Comparison of ENCODE assay signal across 22 cellular contexts in the genomic region with DNA sequence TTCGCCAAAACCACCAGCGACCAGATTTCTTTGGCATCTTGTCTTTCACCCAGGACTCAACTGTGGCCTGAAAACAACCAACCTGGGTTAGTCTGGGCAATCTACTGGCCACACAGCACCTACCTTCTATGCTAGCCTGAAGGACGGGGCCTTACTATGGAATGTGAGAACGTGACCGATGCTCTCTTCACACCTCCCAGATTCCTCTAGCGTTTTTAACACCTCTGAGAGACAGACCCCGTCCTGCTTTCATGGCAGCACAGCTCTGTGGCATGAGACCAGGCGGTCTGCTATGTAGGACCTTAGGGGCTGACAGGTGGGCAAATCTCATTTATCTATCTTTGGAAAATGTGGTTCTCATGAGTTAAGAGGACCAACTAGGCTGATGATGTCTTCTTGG.
"Had no signal": no experiment of that assay in that cellular context is flagged by ENCODE, and none has a peak within 500 bp of the region (broad histone marks: within the 10 kb centered on the region; RNA-seq: fewer than 3 reads in every experiment).

No MANE protein-coding gene starts in this region.

- H3K27ac Mint-ChIP-seq: activated B cell treated with CpG ODN at 0.5 μM for 24 hours; activated T-helper 1 cell treated with anti-CD3 and anti-CD28 coated beads, Interleukin-12 subunit alpha, Interleukin-12 subunit beta, Interleukin-2, Interleukin-4 antibody, amounts not matched to agents 30 ng/mL and 10 ng/mL and 1 ng/mL, durations not matched to agents 14 hours and 24 hours and 36 hours; progenitor cell of endocrine pancreas; T-helper 1 cell treated with Interleukin-12 subunit alpha and Interleukin-12 subunit beta and Interleukin-4 antibody, amounts not matched to agents 30 μg/mL and 1 μg/mL, for 36 hours; type B pancreatic cell had no signal

- H3K9me3 Mint-ChIP-seq: activated B cell treated with CpG ODN at 0.5 μM for 24 hours; activated naive CD8-positive, alpha-beta T cell treated with anti-CD3 and anti-CD28 coated beads, Interleukin-2, amount 10 ng/mL, durations not matched to agents 7 days and 5 days; activated T-helper 1 cell treated with anti-CD3 and anti-CD28 coated beads, Interleukin-12 subunit alpha, Interleukin-12 subunit beta, Interleukin-2, Interleukin-4 antibody, amounts not matched to agents 30 ng/mL and 10 ng/mL and 1 ng/mL, durations not matched to agents 14 hours and 24 hours and 36 hours; memory B cell; T-helper 1 cell treated with Interleukin-12 subunit alpha and Interleukin-12 subunit beta and Interleukin-4 antibody, amounts not matched to agents 30 μg/mL and 1 μg/mL, for 36 hours; type B pancreatic cell had no signal

- H3K4me3 Mint-ChIP-seq: activated B cell treated with CpG ODN at 0.5 μM for 24 hours; activated naive CD8-positive, alpha-beta T cell treated with anti-CD3 and anti-CD28 coated beads, Interleukin-2, amount 10 ng/mL, durations not matched to agents 7 days and 5 days; activated T-helper 1 cell treated with anti-CD3 and anti-CD28 coated beads, Interleukin-12 subunit alpha, Interleukin-12 subunit beta, Interleukin-2, Interleukin-4 antibody, amounts not matched to agents 30 ng/mL and 10 ng/mL and 1 ng/mL, durations not matched to agents 14 hours and 24 hours and 36 hours; memory B cell; T-helper 1 cell treated with Interleukin-12 subunit alpha and Interleukin-12 subunit beta and Interleukin-4 antibody, amounts not matched to agents 30 μg/mL and 1 μg/mL, for 36 hours; type B pancreatic cell had no signal

- H3K4me3 ChIP-seq: heart right ventricle, spleen, thoracic aorta had no signal

- DNase-seq: activated B cell treated with CpG ODN at 0.5 μM for 24 hours; activated CD4-positive, alpha-beta T cell treated with anti-CD3 and anti-CD28 coated beads for 4 hours; activated CD8-positive, alpha-beta memory T cell treated with anti-CD3 and anti-CD28 coated beads, Interleukin-2, amount 50 U/mL, for 48 hours; activated gamma-delta T cell treated with Interleukin-2 at 50 U/mL for 16 hours; activated naive CD8-positive, alpha-beta T cell treated with anti-CD3 and anti-CD28 coated beads, Interleukin-2, amount 10 ng/mL, durations not matched to agents 7 days and 5 days; amniotic stem cell; erythroblast; foreskin fibroblast; heart right ventricle; islet precursor cell; left cardiac atrium; occipital lobe; retina; spleen; stimulated activated CD4-positive, alpha-beta T cell treated with anti-CD3 and anti-CD28 coated beads, Interleukin-4, amount 100 ng/mL, for 1 hour; stimulated activated naive CD4-positive, alpha-beta T cell had no signal

- H3K9me3 ChIP-seq: heart right ventricle, spleen, thoracic aorta had no signal

- ATAC-seq: heart right ventricle, left cardiac atrium had no signal

- H3K27ac ChIP-seq: heart right ventricle, spleen, thoracic aorta had no signal

- H3K27me3 ChIP-seq: heart right ventricle, spleen had no signal

- H3K27me3 Mint-ChIP-seq: activated B cell treated with CpG ODN at 0.5 μM for 24 hours; activated naive CD8-positive, alpha-beta T cell treated with anti-CD3 and anti-CD28 coated beads, Interleukin-2, amount 10 ng/mL, durations not matched to agents 7 days and 5 days; memory B cell; progenitor cell of endocrine pancreas; type B pancreatic cell had no signal
